In the genomic region with DNA sequence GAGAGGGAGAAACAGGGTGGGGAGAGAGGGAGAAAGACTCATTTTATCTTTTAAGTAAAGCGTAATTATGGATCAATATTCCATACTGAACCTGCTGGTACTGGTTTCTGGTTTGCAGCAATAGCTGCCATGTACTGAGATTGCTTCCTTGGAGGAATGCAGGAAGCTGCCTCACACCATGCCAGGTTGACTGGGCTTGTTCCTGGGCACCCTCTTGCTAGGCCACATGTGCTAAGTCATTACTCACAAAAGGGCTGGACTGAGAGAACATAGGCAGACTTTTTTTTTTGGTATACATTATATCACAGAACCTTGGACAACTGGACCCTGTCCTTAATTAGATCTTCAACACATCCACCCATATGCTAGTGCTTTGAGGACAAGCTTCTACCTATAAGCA, we compare ENCODE assay signal across 12 cellular contexts.
DNase-seq lines count a peak whose midpoint lies in the region; ATAC-seq and TF ChIP-seq lines count a peak whose summit lies in the region.
"Had no signal": no experiment of that assay in that cellular context is flagged by ENCODE, and none has a peak within 500 bp of the region (broad histone marks: within the 10 kb centered on the region; RNA-seq: fewer than 3 reads in every experiment).

No MANE protein-coding gene starts in this region.

- no TSS peak for BruUV-seq in PC-3 (replicated peaks; lab: Mats Ljungman, UMichigan)

- no peak overlapping the region for H3K27ac Mint-ChIP-seq in progenitor cell of endocrine pancreas

- H3K4me3 Mint-ChIP-seq in progenitor cell of endocrine pancreas (ENCODE audit: low read depth), result no peak overlapping the region
- H3K4me3 Mint-ChIP-seq: CD4-positive, alpha-beta memory T cell had no signal

- intact Hi-C loops in PC-3 (cut with micrococcal nuclease), result no loop called here

- no peaks in the 10 kb centered on the region for H3K4me1 ChIP-seq in PC-3 (ENCODE audit: insufficient read depth, low read length)

- no peak overlapping the region for H3K9ac ChIP-seq in PC-3 (ENCODE audit: low read length)

- CTCF ChIA-PET in PC-3 (lab: Charles Lee), result no interaction called here

- DNase-seq in kidney tubule cell (ENCODE audit: low spot score) (peak; percentile 64), progenitor cell of endocrine pancreas (ENCODE audit: low spot score, unreplicated experiment) (no peak), PC-3 (no peak), T-helper 2 cell (no peak)
- DNase-seq in activated CD8-positive, alpha-beta memory T cell treated with anti-CD3 and anti-CD28 coated beads, Interleukin-2, amount 50 U/mL, for 4 hours, result no peak
- DNase-seq: anterior cingulate cortex; CD4-positive, alpha-beta memory T cell; NCI-H526 treated with DMSO at 0.1 percent for 48 hours; stimulated activated CD8-positive, alpha-beta memory T cell treated with anti-CD3 and anti-CD28 coated beads, Interleukin-4, amount 100 ng/mL, for 48 hours had no signal

- H3K9me3 Mint-ChIP-seq in progenitor cell of endocrine pancreas (ENCODE audit: low read depth), result no peaks in the 10 kb centered on the region
- H3K9me3 Mint-ChIP-seq: CD4-positive, alpha-beta memory T cell had no signal

- no peak overlapping the region for H3K4me2 ChIP-seq in PC-3 (ENCODE audit: low read length)

- ATAC-seq in GM18907 (IDR thresholded peaks at IDR 0.05; ENCODE audit: unreplicated experiment) (peak; percentile 29), HG02571 (IDR thresholded peaks at IDR 0.05; ENCODE audit: unreplicated experiment) (peak; percentile 17), HG03460 (IDR thresholded peaks at IDR 0.05; ENCODE audit: unreplicated experiment) (peak; percentile 4), PC-3 (no peak)

- no peaks in the 10 kb centered on the region for H3K79me2 ChIP-seq in PC-3 (ENCODE audit: low read length)

- H3F3A ChIP-seq in PC-3 (ENCODE audit: low read length, unreplicated experiment), result no peaks in the 10 kb centered on the region

- peaks cover 4% of the 10 kb centered on the region for H3K4me1 Mint-ChIP-seq in progenitor cell of endocrine pancreas (ENCODE audit: low read depth)

- no peaks in the 10 kb centered on the region for H3K36me3 Mint-ChIP-seq in progenitor cell of endocrine pancreas (ENCODE audit: insufficient read depth)
- H3K36me3 Mint-ChIP-seq: CD4-positive, alpha-beta memory T cell had no signal

- H2AFZ ChIP-seq in PC-3 (ENCODE audit: low read length), result no peak overlapping the region

- no peak overlapping the region for H3K4me3 ChIP-seq in PC-3 (ENCODE audit: low read length)

- H3K27me3 Mint-ChIP-seq in progenitor cell of endocrine pancreas, result peaks cover 18% of the 10 kb centered on the region

- no peaks in the 10 kb centered on the region for H3K9me3 ChIP-seq in PC-3 (ENCODE audit: low read length)

- no peak overlapping the region for H3K27ac ChIP-seq in PC-3 (ENCODE audit: low read length)

- H3K9me2 ChIP-seq in PC-3 (replicated peaks; ENCODE audit: low read length), result no peaks in the 10 kb centered on the region

- no peaks in the 10 kb centered on the region for H3K36me3 ChIP-seq in PC-3 (ENCODE audit: low read depth, low read length)

- no peaks in the 10 kb centered on the region for H4K20me1 ChIP-seq in PC-3 (ENCODE audit: low read length)

- TF ChIP-seq CTCF in progenitor cell of endocrine pancreas (IDR thresholded peaks at IDR 0.05; ENCODE audit: unreplicated experiment), result no peak
- no peak for TF ChIP-seq CTCF in PC-3 (conservative IDR thresholded peaks at IDR 0.05; ENCODE audit: low read depth, low read length)

- H3K27me3 ChIP-seq in PC-3 (ENCODE audit: low read length), result peaks cover 6% of the 10 kb centered on the region; the same call in 1 of the 2 replicates

- POLR2A ChIA-PET in PC-3 (lab: Charles Lee; ENCODE audit: unreplicated experiment), result no interaction called here
